Comparison of ENCODE assay signal across 14 cellular contexts in genomic region chr22:24968066-24968561, GRCh38. TPM values are rescaled to one million over a fixed set of nuclear protein-coding genes. Genes with fewer than 3 reads are reported as not detected.
DNase-seq lines count a peak whose midpoint lies in the region; ATAC-seq, FAIRE-seq and TF ChIP-seq lines count a peak whose summit lies in the region.
"Had no signal": no experiment of that assay in that cellular context is flagged by ENCODE, and none has a peak within 500 bp of the region (broad histone marks: within the 10 kb centered on the region; RNA-seq: fewer than 3 reads in every experiment).

No MANE protein-coding gene starts in this region.

- H4K20me1 ChIP-seq in hepatocyte (ENCODE audit: insufficient read depth, poor library complexity, severe bottlenecking): no peaks in the 10 kb centered on the region

- H3K4me2 ChIP-seq in hepatocyte: no peak overlapping the region

- H3K79me2 ChIP-seq in hepatocyte: peaks cover 82% of the 10 kb centered on the region

- TF ChIP-seq CTCF in fibroblast of the aortic adventitia (IDR thresholded peaks at IDR 0.05; ENCODE audit: insufficient read depth, low read length): no peak
- no peak for TF ChIP-seq CTCF in GM13977 (IDR thresholded peaks at IDR 0.05; ENCODE audit: extremely low read depth, insufficient read depth, missing control alignments)
- no peak for TF ChIP-seq CTCF in hepatocyte (IDR thresholded peaks at IDR 0.05; ENCODE audit: poor library complexity)

- no peak overlapping the region for H3K4me3 ChIP-seq in fibroblast of the aortic adventitia (ENCODE audit: low read depth, low read length)
- H3K4me3 ChIP-seq in hepatocyte: no peak overlapping the region
- H3K4me3 ChIP-seq: coronary artery had no signal

- in situ Hi-C loops in Caki2 (cut with HindIII; ENCODE audit: low pct_unique_long_range_greater_than_20kb, low sequenced_read_pairs): no loop called here
- in situ Hi-C loops in GM13977 (cut with MboI; ENCODE audit: low pct_unique_long_range_greater_than_20kb, low sequenced_read_pairs, unreplicated experiment): no loop called here

- WGBS in hepatocyte (ENCODE audit: low lambda C conversion rate, missing lambda C conversion rate): 78% methylated on average over 8 of the region's 8 CpGs

- H3K9me3 Mint-ChIP-seq in activated naive CD4-positive, alpha-beta T cell treated with anti-CD3 and anti-CD28 coated beads, Interleukin-2, amount 50 U/mL, for 72 hours: no peaks in the 10 kb centered on the region
- H3K9me3 Mint-ChIP-seq: activated naive CD4-positive, alpha-beta T cell treated with anti-CD3 and anti-CD28 coated beads, Interleukin-2, amount 50 U/mL, for 24 hours had no signal

- H3K27ac Mint-ChIP-seq in activated naive CD4-positive, alpha-beta T cell treated with anti-CD3 and anti-CD28 coated beads, Interleukin-2, amount 50 U/mL, for 72 hours: no peak overlapping the region
- H3K27ac Mint-ChIP-seq: activated naive CD4-positive, alpha-beta T cell treated with anti-CD3 and anti-CD28 coated beads, Interleukin-2, amount 50 U/mL, for 24 hours had no signal

- peak; percentile 70 for FAIRE-seq in RCC 7860 (lab: Jason Lieb, UNC)

- no peak for ATAC-seq in activated naive CD4-positive, alpha-beta T cell treated with anti-CD3 and anti-CD28 coated beads, Interleukin-2, amount 50 U/mL, for 72 hours

- no peak overlapping the region for H2AFZ ChIP-seq in hepatocyte

- H3K27me3 ChIP-seq in hepatocyte: no peaks in the 10 kb centered on the region

- no peaks in the 10 kb centered on the region for H3K9me3 ChIP-seq in hepatocyte (ENCODE audit: low read depth)

- H3K36me3 Mint-ChIP-seq in activated naive CD4-positive, alpha-beta T cell treated with anti-CD3 and anti-CD28 coated beads, Interleukin-2, amount 50 U/mL, for 72 hours: no peaks in the 10 kb centered on the region
- H3K36me3 Mint-ChIP-seq: activated naive CD4-positive, alpha-beta T cell treated with anti-CD3 and anti-CD28 coated beads, Interleukin-2, amount 50 U/mL, for 24 hours had no signal

- peak; percentile 63 for DNase-seq in Caki2 (ENCODE audit: low read depth)
- peak; percentile 66 for DNase-seq in RCC 7860 (ENCODE audit: low spot score)
- peak; percentile 51 for DNase-seq in fibroblast of the aortic adventitia (ENCODE audit: low read depth)
- DNase-seq in myocyte (ENCODE audit: low read depth): peak; percentile 51
- DNase-seq in activated naive CD4-positive, alpha-beta T cell treated with anti-CD3 and anti-CD28 coated beads, Interleukin-2, amount 50 U/mL, for 72 hours (ENCODE audit: low spot score in 2 of 2): no peak
- no peak for DNase-seq in GM13977 (ENCODE audit: low spot score)
- DNase-seq in hepatocyte (ENCODE audit: low spot score): no peak
- no peak for DNase-seq in GM19240 (ENCODE audit: insufficient read length, low spot score)
- DNase-seq: foreskin melanocyte, NCI-H2171, occipital lobe had no signal

- H3K27ac ChIP-seq in hepatocyte: no peak overlapping the region

- H3K4me1 ChIP-seq in hepatocyte (ENCODE audit: insufficient read depth): peaks cover 19% of the 10 kb centered on the region

- no peaks in the 10 kb centered on the region for H3K36me3 ChIP-seq in hepatocyte (replicated peaks; ENCODE audit: insufficient read depth, low read depth)

- H3K9me2 ChIP-seq in hepatocyte (replicated peaks; ENCODE audit: insufficient read depth): no peaks in the 10 kb centered on the region

RNA-seq across cellular contexts. Expression of gene KIAA1671, which starts 15.6 kb away (rescaled TPM):
- 8.1 and 11.7 TPM in 2 replicates for total RNA-seq in Caki2 (2014; rRNA removed; shearing (Covaris generic); ENCODE audit: low replicate concordance)
- total RNA-seq in fibroblast of the aortic adventitia (ENCODE audit: low replicate concordance) (4.6 and 10.7 TPM in 2 replicates), myocyte (10.4 and 11.2 TPM in 2 replicates), hepatocyte (24.1 and 26.5 TPM in 2 replicates)
- polyA plus RNA-seq in myocyte (2012): 11.1 TPM
- total RNA-seq in activated naive CD4-positive, alpha-beta T cell treated with anti-CD3 and anti-CD28 coated beads, Interleukin-2, amount 50 U/mL, for 72 hours: 10 to 100 TPM in 1 of 2 donors, 1 to 10 TPM in 1; 2.0 to 22.0 TPM
- 7.0 and 8.1 TPM in 2 replicates for polyA plus RNA-seq in hepatocyte

RNA-seq across cellular contexts. Expression of gene LHFPL7, which starts 21.6 kb away (rescaled TPM):
- total RNA-seq in Caki2 (2014; rRNA removed; shearing (Covaris generic); ENCODE audit: low replicate concordance): not detected in 2 replicates
- total RNA-seq in fibroblast of the aortic adventitia (ENCODE audit: low replicate concordance) (not detected in 2 replicates), myocyte (not detected in 2 replicates), hepatocyte (not detected in 2 replicates)
- polyA plus RNA-seq in myocyte (2012): not detected
- total RNA-seq in activated naive CD4-positive, alpha-beta T cell treated with anti-CD3 and anti-CD28 coated beads, Interleukin-2, amount 50 U/mL, for 72 hours: not detected
- not detected in 2 replicates for polyA plus RNA-seq in hepatocyte
- total RNA-seq: occipital lobe had no signal
- polyA plus RNA-seq: BJ had no signal

Comparison
In these comparisons a context has a peak if more than half of its experiments do, and no peak if none do; other contexts are left out.
1. DNase-seq: peak in Caki2 (single experiment), RCC 7860 (single experiment), fibroblast of the aortic adventitia (single experiment) and myocyte (single experiment); none in activated naive CD4-positive, alpha-beta T cell treated with anti-CD3 and anti-CD28 coated beads, Interleukin-2, amount 50 U/mL, for 72 hours (0 of 2), GM13977 (single experiment), hepatocyte (single experiment) and GM19240 (single experiment).